Comparison of ENCODE assay signal across 20 cellular contexts in genomic region chr3:5692446-5692845, GRCh38.
"Had no signal": no experiment of that assay in that cellular context is flagged by ENCODE, and none has a peak within 500 bp of the region (broad histone marks: within the 10 kb centered on the region; RNA-seq: fewer than 3 reads in every experiment).

No MANE protein-coding gene starts in this region.

- ATAC-seq: SK-N-SH treated with all-trans-retinoic acid at 6 μM for 48 hours had no signal

- H3K4me3 ChIP-seq: MG63 had no signal

- H3K36me3 ChIP-seq: MG63 had no signal

- H3K9me3 ChIP-seq: MG63 had no signal

- DNase-seq: KBM-7, MG63, NCI-H1092, NCI-H1105 treated with DMSO at 0.1 percent for 48 hours, NCI-H1417 treated with DMSO at 0.1 percent for 48 hours, NCI-H146, NCI-H1694 treated with DMSO at 0.1 percent for 48 hours, NCI-H1930, NCI-H2081, NCI-H2107, NCI-H226, NCI-H446, NCI-H510A, NCI-H524 treated with DMSO at 0.1 percent for 48 hours, NCI-H69, NCI-H774, Right ventricle myocardium superior, RPMI8226, SIG-M5 had no signal

- H3K27me3 ChIP-seq: MG63 had no signal
